10 cellular contexts compared by ENCODE assay signal in genomic region chrX:30577362-30577961, GRCh38. TPM values are rescaled to one million over a fixed set of nuclear protein-coding genes. Genes with fewer than 3 reads are reported as not detected.
A peak's percentile ranks its signal among the peaks of the same experiment; 100 is the strongest.
DNase-seq lines count a peak whose midpoint lies in the region; ATAC-seq and TF ChIP-seq lines count a peak whose summit lies in the region.
"Had no signal": no experiment of that assay in that cellular context is flagged by ENCODE, and none has a peak within 500 bp of the region (broad histone marks: within the 10 kb centered on the region; RNA-seq: fewer than 3 reads in every experiment).

A gene with protein sequence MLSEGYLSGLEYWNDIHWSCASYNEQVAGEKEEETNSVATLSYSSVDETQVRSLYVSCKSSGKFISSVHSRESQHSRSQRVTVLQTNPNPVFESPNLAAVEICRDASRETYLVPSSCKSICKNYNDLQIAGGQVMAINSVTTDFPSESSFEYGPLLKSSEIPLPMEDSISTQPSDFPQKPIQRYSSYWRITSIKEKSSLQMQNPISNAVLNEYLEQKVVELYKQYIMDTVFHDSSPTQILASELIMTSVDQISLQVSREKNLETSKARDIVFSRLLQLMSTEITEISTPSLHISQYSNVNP (minus strand): TSS chrX:30577766. CDS start chrX:30560355, 17,411 bp downstream.

- no peaks in the 10 kb centered on the region for H3K36me3 Mint-ChIP-seq in effector memory CD8-positive, alpha-beta T cell (ENCODE audit: insufficient read depth)
- H3K36me3 Mint-ChIP-seq in WTC11 = no peaks in the 10 kb centered on the region

- no peaks in the 10 kb centered on the region for H4K20me1 ChIP-seq in OCI-LY7 (ENCODE audit: insufficient read depth, low read length)

- no peaks in the 10 kb centered on the region for H3K36me3 ChIP-seq in OCI-LY7 (ENCODE audit: insufficient read depth, low read length)

- H3K9me3 Mint-ChIP-seq in effector memory CD8-positive, alpha-beta T cell = no peaks in the 10 kb centered on the region
- H3K9me3 Mint-ChIP-seq in WTC11 = no peaks in the 10 kb centered on the region

- H3K4me1 Mint-ChIP-seq in effector memory CD8-positive, alpha-beta T cell (ENCODE audit: low read depth in 2 of 2) = peaks cover 0 to 6% of the 10 kb centered on the region in 2 donors
- no peaks in the 10 kb centered on the region for H3K4me1 Mint-ChIP-seq in WTC11

- TF ChIP-seq CTCF in OCI-LY7 (conservative IDR thresholded peaks at IDR 0.05; ENCODE audit: low read length) = no peak
- TF ChIP-seq CTCF in WTC11 (IDR thresholded peaks at IDR 0.05) = no peak

- intact Hi-C loops in OCI-LY7 (cut with micrococcal nuclease; ENCODE audit: unreplicated experiment) = loop anchor here (2.0 to 5.0 kb wide), 2 partner anchors 19 to 75 kb away; partner anchors contain the start of gene GK

- no TSS peak for BruUV-seq in OCI-LY7 (replicated peaks; lab: Mats Ljungman, UMichigan)

- no peaks in the 10 kb centered on the region for H3K79me2 ChIP-seq in OCI-LY7 (ENCODE audit: insufficient read depth, low read depth, low read length)

- peak within 1 kb of the TSS; percentile 2 for H2AFZ ChIP-seq in OCI-LY7 (ENCODE audit: low read length)

- H3K27ac Mint-ChIP-seq in effector memory CD8-positive, alpha-beta T cell = peak within 1 kb of the TSS; percentile 65 to 70
- H3K27ac Mint-ChIP-seq in WTC11 = no peak within 1 kb of the TSS

- CTCF ChIA-PET in OCI-LY7 (lab: Charles Lee; ENCODE audit: unreplicated experiment) (no interaction called here), WTC11 (lab: Charles Lee) (no interaction called here)

- peak within 1 kb of the TSS; percentile 58 for H3K4me2 ChIP-seq in OCI-LY7 (ENCODE audit: low read length)

- H3K27ac ChIP-seq in OCI-LY7 (ENCODE audit: low read depth, low read length, poor library complexity, severe bottlenecking) = peak within 1 kb of the TSS; percentile 11
- no peak within 1 kb of the TSS for H3K27ac ChIP-seq in caudate nucleus (ENCODE audit: low read depth, low read length)
- H3K27ac ChIP-seq: SK-N-MC had no signal

- ATAC-seq in GM18909 (IDR thresholded peaks at IDR 0.05; ENCODE audit: poor library complexity, unreplicated experiment) (peak; percentile 89), HG02884 (IDR thresholded peaks at IDR 0.05; ENCODE audit: unreplicated experiment) (peak; percentile 75), WTC11 (no peak)
- peak; percentile 87 for ATAC-seq in effector memory CD8-positive, alpha-beta T cell (replicated peaks)

- POLR2A ChIA-PET in OCI-LY7 (lab: Charles Lee) (no interaction called here), WTC11 (lab: Charles Lee) (no interaction called here)

- peaks cover 15% of the 10 kb centered on the region for H3K4me1 ChIP-seq in OCI-LY7 (ENCODE audit: insufficient read depth, low read length, poor library complexity, severe bottlenecking)

- DNase-seq in OCI-LY7 (ENCODE audit: low spot score) = peak; percentile 57
- DNase-seq in effector memory CD8-positive, alpha-beta T cell = peak; percentile 0 to 1 (median 1)
- no peak for DNase-seq in NCI-H1930 (lab: John Stamatoyannopoulos, UW)
- no peak for DNase-seq in COLO829 (ENCODE audit: low spot score)
- no peak for DNase-seq in WTC11 (ENCODE audit: low spot score)
- no peak for DNase-seq in caudate nucleus (lab: John Stamatoyannopoulos, UW)

- H3K9me3 ChIP-seq in OCI-LY7 (ENCODE audit: low read length) = no peaks in the 10 kb centered on the region

- peak within 1 kb of the TSS; percentile 60 for H3K4me3 ChIP-seq in OCI-LY7 (ENCODE audit: low read depth, low read length, poor library complexity, severe bottlenecking)
- H3K4me3 ChIP-seq: SK-N-MC had no signal

- no peaks in the 10 kb centered on the region for H3K27me3 Mint-ChIP-seq in effector memory CD8-positive, alpha-beta T cell
- no peaks in the 10 kb centered on the region for H3K27me3 Mint-ChIP-seq in WTC11 (ENCODE audit: low read depth)

- H3K4me3 Mint-ChIP-seq in effector memory CD8-positive, alpha-beta T cell = peak within 1 kb of the TSS; percentile 70 to 77
- H3K4me3 Mint-ChIP-seq in WTC11 = no peak within 1 kb of the TSS

- no peaks in the 10 kb centered on the region for H3K9me2 ChIP-seq in OCI-LY7 (ENCODE audit: insufficient read depth, low read length)

TF ChIP-seq in WTC11, 78 proteins besides CTCF, POLR2A, EP300 and RAD21:
- TF ChIP-seq NR3C1 (CRISPR knock-in tag; conservative IDR thresholded peaks at IDR 0.05; ENCODE audit: low read depth) (no peak), NFYB (CRISPR knock-in tag; conservative IDR thresholded peaks at IDR 0.05; ENCODE audit: low read depth) (no peak), JAZF1 (CRISPR knock-in tag; IDR thresholded peaks at IDR 0.05) (no peak), USF1 (CRISPR knock-in tag; IDR thresholded peaks at IDR 0.05) (no peak), ZNF317 (CRISPR knock-in tag; IDR thresholded peaks at IDR 0.05; ENCODE audit: borderline replicate concordance, low read depth) (no peak), SMAD3 (CRISPR knock-in tag; IDR thresholded peaks at IDR 0.05; ENCODE audit: borderline replicate concordance) (no peak), SP1 (CRISPR knock-in tag; conservative IDR thresholded peaks at IDR 0.05) (no peak), MYBL2 (CRISPR knock-in tag; IDR thresholded peaks at IDR 0.05) (no peak), NFE2L1 (CRISPR knock-in tag; IDR thresholded peaks at IDR 0.05) (no peak)

RNA-seq across cellular contexts. Expression of the gene that starts here (rescaled TPM):
- total RNA-seq in OCI-LY7 (2014; rRNA removed; shearing (Covaris generic)) = 0.13 TPM in 1 of 2 replicates, not detected in the other
- total RNA-seq in OCI-LY7 (2022) (0.26 TPM in 1 of 2 replicates, not detected in the other), WTC11 (2021) (not detected in 3 replicates)
- total RNA-seq: glomerular endothelial cell had no signal

Comparison
In these comparisons a context has a peak if more than half of its experiments do, and no peak if none do; other contexts are left out.
1. Peak in DNase-seq, H3K4me3 ChIP-seq, H3K27ac ChIP-seq and H3K4me2 ChIP-seq in OCI-LY7; RNA of the gene not detected or under 1 TPM.
2. DNase-seq: peak in effector memory CD8-positive, alpha-beta T cell (3 of 3); none in NCI-H1930 (0 of 2), COLO829 (single experiment), WTC11 (single experiment) and caudate nucleus (0 of 61).